In the genomic region with DNA sequence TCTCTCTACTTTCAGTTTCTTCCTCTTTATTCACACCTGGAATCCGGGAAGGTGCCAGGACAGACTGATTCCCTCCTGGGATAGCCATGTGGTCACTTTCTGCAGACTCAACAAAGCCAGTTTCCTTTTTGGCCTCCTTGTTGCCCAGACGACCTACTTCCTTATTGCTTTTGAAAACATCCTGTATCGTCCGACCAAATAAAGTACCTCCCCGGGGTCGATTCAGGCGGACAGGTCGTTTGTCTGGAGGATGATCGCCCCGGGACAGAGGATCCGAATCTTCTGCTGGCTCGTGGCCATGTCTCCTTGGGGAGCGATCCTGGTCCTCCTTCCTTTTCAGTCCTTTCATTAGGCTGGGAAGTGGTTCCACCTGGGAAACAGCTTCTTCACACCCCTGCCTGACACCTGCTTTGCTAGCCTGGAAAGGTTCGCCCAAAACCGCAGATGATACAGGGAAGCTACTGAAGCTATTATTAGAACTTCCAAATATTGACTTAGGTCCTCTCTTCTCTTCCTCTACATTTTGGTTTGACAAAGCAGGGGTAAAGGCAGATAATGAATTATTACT, we compare ENCODE assay signal across 1 cellular context.
TF ChIP-seq lines count a peak whose summit lies in the region.

No MANE protein-coding gene starts in this region.

TF ChIP-seq in H1, 55 proteins besides CTCF, POLR2A, EP300 and RAD21:
- TF ChIP-seq RNF2 (IDR thresholded peaks at IDR 0.05; ENCODE audit: borderline replicate concordance, low read depth, low read length, missing control alignments, poor library complexity, severe bottlenecking), result no peak
- TF ChIP-seq ATF3 (IDR thresholded peaks at IDR 0.05; ENCODE audit: insufficient read depth, low read depth, low read length), result no peak
- no peak for TF ChIP-seq KDM1A (IDR thresholded peaks at IDR 0.05; ENCODE audit: borderline replicate concordance, low read length)
- TF ChIP-seq EGR1 (IDR thresholded peaks at IDR 0.05; ENCODE audit: borderline replicate concordance, low read depth, low read length), result no peak
